8 cellular contexts compared by ENCODE assay signal in the genomic region with DNA sequence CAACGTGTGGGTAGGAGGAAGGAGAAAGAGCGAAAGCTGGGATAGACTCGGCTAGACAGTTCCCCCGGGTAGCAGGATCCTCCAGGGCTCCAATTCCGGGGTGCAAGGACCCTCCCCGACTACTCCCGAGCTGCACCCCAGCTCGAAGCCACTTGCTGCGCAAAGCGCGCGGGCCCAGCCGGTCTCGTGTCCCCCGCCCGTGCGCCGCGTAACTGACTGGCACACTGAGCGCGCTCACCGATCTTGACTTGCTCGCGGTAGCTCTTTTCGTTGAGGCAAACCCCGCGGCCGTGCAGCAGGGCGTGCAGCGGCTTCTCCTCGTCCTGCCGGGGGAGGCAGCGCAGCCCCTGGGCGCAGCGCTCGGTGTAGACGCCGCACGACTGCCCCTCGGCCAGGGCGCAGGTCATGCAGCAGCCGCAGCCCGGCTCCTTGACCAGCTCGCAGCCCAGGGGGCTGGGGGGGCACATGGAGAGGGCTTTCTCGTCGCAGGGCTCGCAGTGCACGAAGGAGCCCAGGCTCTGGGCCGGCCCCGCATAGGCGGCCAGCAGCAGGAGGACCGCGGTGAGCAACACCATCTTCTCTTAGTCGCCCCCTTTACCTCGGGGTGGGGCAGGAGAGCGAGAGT. TPM values are rescaled to one million over a fixed set of nuclear protein-coding genes. Genes with fewer than 3 reads are reported as not detected.
A peak's percentile ranks its signal among the peaks of the same experiment; 100 is the strongest.
DNase-seq lines count a peak whose midpoint lies in the region; ATAC-seq and TF ChIP-seq lines count a peak whose summit lies in the region.

No MANE protein-coding gene starts in this region.

- peak overlapping the region; percentile 91 for H3K27ac Mint-ChIP-seq in progenitor cell of endocrine pancreas

- H3K4me1 ChIP-seq in adipocyte (ENCODE audit: control insufficient read depth, insufficient read depth, low read length) (peaks cover 58% of the 10 kb centered on the region), left ventricle myocardium inferior (peaks cover 88% of the 10 kb centered on the region)

- peak overlapping the region; percentile 94 for H3K27ac ChIP-seq in left ventricle myocardium inferior (replicated peaks)

- H3K4me3 ChIP-seq in GM06990 (replicated peaks; ENCODE audit: low read depth, low read length) (no peak overlapping the region), adipocyte (ENCODE audit: low read length) (peak overlapping the region; percentile 88), left ventricle myocardium inferior (peak overlapping the region; percentile 73)

- H3K4me3 Mint-ChIP-seq in progenitor cell of endocrine pancreas (ENCODE audit: low read depth) = peak overlapping the region; percentile 73

- no peak for TF ChIP-seq CTCF in GM06990 (IDR thresholded peaks at IDR 0.05; ENCODE audit: insufficient read depth, low read length, poor library complexity, severe bottlenecking)
- TF ChIP-seq CTCF in left ventricle myocardium inferior (IDR thresholded peaks at IDR 0.05; ENCODE audit: borderline replicate concordance) = no peak
- no peak for TF ChIP-seq CTCF in progenitor cell of endocrine pancreas (IDR thresholded peaks at IDR 0.05; ENCODE audit: unreplicated experiment)

- H3K9me3 Mint-ChIP-seq in progenitor cell of endocrine pancreas (ENCODE audit: low read depth) = no peaks in the 10 kb centered on the region

- H3K36me3 Mint-ChIP-seq in progenitor cell of endocrine pancreas (ENCODE audit: insufficient read depth) = no peaks in the 10 kb centered on the region

- no peaks in the 10 kb centered on the region for H3K36me3 ChIP-seq in GM06990 (ENCODE audit: control insufficient read depth, insufficient read depth, low read length)
- peaks cover 4% of the 10 kb centered on the region for H3K36me3 ChIP-seq in adipocyte (ENCODE audit: control insufficient read depth, insufficient read depth, low read length, severe bottlenecking)
- no peaks in the 10 kb centered on the region for H3K36me3 ChIP-seq in left ventricle myocardium inferior

- DNase-seq in GM06990 (ENCODE audit: extremely low read depth, insufficient read length) (peak; percentile 22), NCI-H510A (lab: John Stamatoyannopoulos, UW) (peak; percentile 75), adipocyte (ENCODE audit: low read depth) (peak; percentile 82), left ventricle myocardium inferior (peak; percentile 66), progenitor cell of endocrine pancreas (ENCODE audit: low spot score, unreplicated experiment) (peak; percentile 52)

- H3K9ac ChIP-seq in adipocyte (ENCODE audit: low read length) = peak overlapping the region; percentile 89

- ATAC-seq in HG03469 (IDR thresholded peaks at IDR 0.05; ENCODE audit: unreplicated experiment) (no peak), HG03460 (IDR thresholded peaks at IDR 0.05; ENCODE audit: unreplicated experiment) (no peak), GM19023 (IDR thresholded peaks at IDR 0.05; ENCODE audit: unreplicated experiment) (no peak)

- H3K27me3 ChIP-seq in GM06990 (replicated peaks; ENCODE audit: control insufficient read depth, insufficient read depth, low read length) = peaks cover 1% of the 10 kb centered on the region; the same call in 1 of the 2 replicates
- no peaks in the 10 kb centered on the region for H3K27me3 ChIP-seq in adipocyte (replicated peaks; ENCODE audit: control insufficient read depth, insufficient read depth, low read length)
- H3K27me3 ChIP-seq in left ventricle myocardium inferior (ENCODE audit: low read depth) = peaks cover 10% of the 10 kb centered on the region

- H3K9me3 ChIP-seq in adipocyte (ENCODE audit: control insufficient read depth, low read length) (no peaks in the 10 kb centered on the region), left ventricle myocardium inferior (replicated peaks) (no peaks in the 10 kb centered on the region)

- intact Hi-C loops in left ventricle myocardium inferior (cut with micrococcal nuclease) = loop anchor here (10.0 kb wide), 1 partner anchor 290 kb away; no protein-coding TSS in a partner anchor

- H3K4me1 Mint-ChIP-seq in progenitor cell of endocrine pancreas (ENCODE audit: low read depth) = peaks cover 46% of the 10 kb centered on the region

- peaks cover 3% of the 10 kb centered on the region for H3K27me3 Mint-ChIP-seq in progenitor cell of endocrine pancreas

RNA-seq across cellular contexts. Expression of gene IGFBP5, which starts 1.0 kb away (rescaled TPM):
- total RNA-seq in left ventricle myocardium inferior (138 TPM), progenitor cell of endocrine pancreas (73.9 and 75.3 TPM in 2 replicates)

Comparison
In these comparisons a context has a peak if more than half of its experiments do, and no peak if none do; other contexts are left out.
1. DNase-seq: peak in every context shown above with its lines; median percentile 82 in adipocyte; 75 in NCI-H510A; 66 in left ventricle myocardium inferior; 52 in progenitor cell of endocrine pancreas; 22 in GM06990.